ENCODE assay signal across 33 cellular contexts in genomic region chr12:58174316-58174715, GRCh38.
"Had no signal": no experiment of that assay in that cellular context is flagged by ENCODE, and none has a peak within 500 bp of the region (broad histone marks: within the 10 kb centered on the region; RNA-seq: fewer than 3 reads in every experiment).

No MANE protein-coding gene starts in this region.

- H3K36me3 ChIP-seq: esophagus muscularis mucosa, sigmoid colon, uterus had no signal

- H3K27me3 ChIP-seq: esophagus muscularis mucosa, sigmoid colon, uterus had no signal

- H3K9me3 Mint-ChIP-seq: activated naive CD4-positive, alpha-beta T cell treated with anti-CD3 and anti-CD28 coated beads, Interleukin-2, amount 50 U/mL, for 24 hours; activated naive CD8-positive, alpha-beta T cell treated with anti-CD3 and anti-CD28 coated beads, Interleukin-2, amount 50 U/mL, for 24 hours; activated T-cell treated with anti-CD3 and anti-CD28 coated beads, Interleukin-2, amount 50 U/mL, for 24 hours; activated T-helper 17 cell treated with anti-CD3 and anti-CD28 coated beads, Interleukin-2, amount 50 U/mL, for 72 hours; endodermal cell; mesothelial cell of epicardium; stimulated activated memory B cell treated with anti-CD40 and anti-IgM and Interleukin-4, amounts not matched to agents 10 μg/mL and 1 μg/mL and 100 μg/mL, for 72 hours; stimulated activated naive CD8-positive, alpha-beta T cell treated with anti-CD3 and anti-CD28 coated beads, Interleukin-15, amount 100 ng/mL, for 72 hours; type B pancreatic cell had no signal

- H3K4me1 ChIP-seq: parathyroid adenoma, uterus had no signal

- H3K4me3 ChIP-seq: esophagus muscularis mucosa, psoas muscle, sigmoid colon, smooth muscle cell, uterus had no signal

- DNase-seq: activated CD4-positive, alpha-beta T cell treated with anti-CD3 and anti-CD28 coated beads for 4 hours; activated CD4-positive, alpha-beta T cell treated with anti-CD3 and anti-CD28 coated beads, Interleukin-2, amount 50 U/mL, for 48 hours; activated CD4-positive, CD25-positive, alpha-beta regulatory T cell; activated CD8-positive, alpha-beta memory T cell treated with anti-CD3 and anti-CD28 coated beads, Interleukin-2, amount 50 U/mL, for 4 hours; activated gamma-delta T cell treated with Interleukin-2 at 50 U/mL for 16 hours; activated naive CD8-positive, alpha-beta T cell treated with anti-CD3 and anti-CD28 coated beads, Interleukin-2, amount 50 U/mL, for 24 hours; activated T-cell treated with anti-CD3 and anti-CD28 coated beads, Interleukin-2, amount 50 U/mL, for 24 hours; cortex of kidney; endodermal cell; foreskin fibroblast; head of caudate nucleus; kidney; left colon; naive B cell; nucleus accumbens; psoas muscle; sigmoid colon; stimulated activated CD4-positive, alpha-beta T cell treated with anti-CD3 and anti-CD28 coated beads, Interleukin-1b, Interleukin-23, amount 100 ng/mL, for 48 hours; stimulated activated CD4-positive, alpha-beta T cell treated with anti-CD3 and anti-CD28 coated beads, Interleukin-4, amount 100 ng/mL, for 4 hours; stimulated activated CD8-positive, alpha-beta memory T cell treated with anti-CD3 and anti-CD28 coated beads, Interleukin-4, amount 100 ng/mL, for 48 hours; stimulated activated naive CD8-positive, alpha-beta T cell treated with anti-CD3 and anti-CD28 coated beads, Interleukin-15, amount 100 ng/mL, for 72 hours; substantia nigra; T-helper 2 cell; uterus had no signal

- H3K27ac ChIP-seq: parathyroid adenoma, psoas muscle, sigmoid colon, uterus had no signal

- H3K9ac ChIP-seq: parathyroid adenoma had no signal

- H3K79me2 ChIP-seq: parathyroid adenoma had no signal

- H2AFZ ChIP-seq: parathyroid adenoma had no signal

- H3K9me3 ChIP-seq: esophagus muscularis mucosa, psoas muscle, sigmoid colon, uterus had no signal

- H3K27ac Mint-ChIP-seq: activated naive CD4-positive, alpha-beta T cell treated with anti-CD3 and anti-CD28 coated beads, Interleukin-2, amount 50 U/mL, for 24 hours; activated naive CD8-positive, alpha-beta T cell treated with anti-CD3 and anti-CD28 coated beads, Interleukin-2, amount 50 U/mL, for 24 hours; activated T-cell treated with anti-CD3 and anti-CD28 coated beads, Interleukin-2, amount 50 U/mL, for 24 hours; activated T-helper 17 cell treated with anti-CD3 and anti-CD28 coated beads, Interleukin-2, amount 50 U/mL, for 72 hours; endodermal cell; mesothelial cell of epicardium; stimulated activated memory B cell treated with anti-CD40 and anti-IgM and Interleukin-4, amounts not matched to agents 10 μg/mL and 1 μg/mL and 100 μg/mL, for 72 hours; stimulated activated naive CD8-positive, alpha-beta T cell treated with anti-CD3 and anti-CD28 coated beads, Interleukin-15, amount 100 ng/mL, for 72 hours; type B pancreatic cell had no signal

- H3K36me3 Mint-ChIP-seq: activated naive CD4-positive, alpha-beta T cell treated with anti-CD3 and anti-CD28 coated beads, Interleukin-2, amount 50 U/mL, for 24 hours; mesothelial cell of epicardium; stimulated activated memory B cell treated with anti-CD40 and anti-IgM and Interleukin-4, amounts not matched to agents 10 μg/mL and 1 μg/mL and 100 μg/mL, for 72 hours; type B pancreatic cell had no signal

- H3K4me3 Mint-ChIP-seq: activated naive CD4-positive, alpha-beta T cell treated with anti-CD3 and anti-CD28 coated beads, Interleukin-2, amount 50 U/mL, for 24 hours; activated naive CD8-positive, alpha-beta T cell treated with anti-CD3 and anti-CD28 coated beads, Interleukin-2, amount 50 U/mL, for 24 hours; activated T-cell treated with anti-CD3 and anti-CD28 coated beads, Interleukin-2, amount 50 U/mL, for 24 hours; activated T-helper 17 cell treated with anti-CD3 and anti-CD28 coated beads, Interleukin-2, amount 50 U/mL, for 72 hours; endodermal cell; mesothelial cell of epicardium; naive B cell; neural crest cell; stimulated activated memory B cell treated with anti-CD40 and anti-IgM and Interleukin-4, amounts not matched to agents 10 μg/mL and 1 μg/mL and 100 μg/mL, for 72 hours; stimulated activated naive CD8-positive, alpha-beta T cell treated with anti-CD3 and anti-CD28 coated beads, Interleukin-15, amount 100 ng/mL, for 72 hours; type B pancreatic cell had no signal

- ATAC-seq: activated naive CD8-positive, alpha-beta T cell treated with anti-CD3 and anti-CD28 coated beads, Interleukin-2, amount 50 U/mL, for 24 hours; activated T-helper 17 cell treated with anti-CD3 and anti-CD28 coated beads, Interleukin-2, amount 50 U/mL, for 72 hours; left colon; psoas muscle; stimulated activated memory B cell treated with anti-CD40 and anti-IgM and Interleukin-4, amounts not matched to agents 10 μg/mL and 1 μg/mL and 100 μg/mL, for 72 hours; stimulated activated naive CD8-positive, alpha-beta T cell treated with anti-CD3 and anti-CD28 coated beads, Interleukin-15, amount 100 ng/mL, for 72 hours had no signal

- H3K4me1 Mint-ChIP-seq: activated naive CD4-positive, alpha-beta T cell treated with anti-CD3 and anti-CD28 coated beads, Interleukin-2, amount 50 U/mL, for 24 hours; activated naive CD8-positive, alpha-beta T cell treated with anti-CD3 and anti-CD28 coated beads, Interleukin-2, amount 50 U/mL, for 24 hours; activated T-helper 17 cell treated with anti-CD3 and anti-CD28 coated beads, Interleukin-2, amount 50 U/mL, for 72 hours; stimulated activated naive CD8-positive, alpha-beta T cell treated with anti-CD3 and anti-CD28 coated beads, Interleukin-15, amount 100 ng/mL, for 72 hours had no signal

- H3K4me2 ChIP-seq: smooth muscle cell had no signal
